In the genomic region with DNA sequence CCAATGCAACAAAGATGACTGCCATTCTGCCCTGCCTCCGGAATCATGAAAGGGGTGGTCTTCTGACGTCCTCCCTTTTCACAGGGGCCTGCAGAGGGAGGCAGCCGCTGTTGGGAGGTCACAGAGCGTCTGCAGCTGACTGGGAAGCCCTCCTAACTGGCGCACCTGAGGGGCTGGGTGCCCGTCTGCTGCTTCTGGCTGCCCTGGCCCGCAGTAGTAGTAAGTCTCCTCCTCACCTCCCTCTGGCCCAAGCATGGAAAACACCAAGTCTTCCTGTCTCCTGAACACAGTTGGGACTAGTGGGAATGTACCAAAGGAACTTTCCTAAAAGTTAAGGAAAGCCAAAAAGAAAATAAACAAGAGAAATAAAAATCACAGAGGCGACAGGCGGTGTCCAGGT, we compare ENCODE assay signal across 17 cellular contexts. TPM values are rescaled to one million over a fixed set of nuclear protein-coding genes. Genes with fewer than 3 reads are reported as not detected.
DNase-seq lines count a peak whose midpoint lies in the region; ATAC-seq and TF ChIP-seq lines count a peak whose summit lies in the region.
"Had no signal": no experiment of that assay in that cellular context is flagged by ENCODE, and none has a peak within 500 bp of the region (broad histone marks: within the 10 kb centered on the region; RNA-seq: fewer than 3 reads in every experiment).

No MANE protein-coding gene starts in this region.

- intact Hi-C loops in right cardiac atrium (cut with DNase I) (no loop called here), left ventricle myocardium inferior (cut with micrococcal nuclease) (no loop called here)

- no peaks in the 10 kb centered on the region for H4K20me1 ChIP-seq in Karpas-422 (ENCODE audit: insufficient read depth, low read depth, low read length)
- no peaks in the 10 kb centered on the region for H4K20me1 ChIP-seq in hepatocyte (ENCODE audit: insufficient read depth, poor library complexity, severe bottlenecking)
- H4K20me1 ChIP-seq: BLaER1 had no signal

- no peak overlapping the region for H3K4me3 ChIP-seq in right cardiac atrium (ENCODE audit: low read length)
- no peak overlapping the region for H3K4me3 ChIP-seq in left ventricle myocardium inferior
- H3K4me3 ChIP-seq in Karpas-422 (ENCODE audit: low read length) = no peak overlapping the region
- no peak overlapping the region for H3K4me3 ChIP-seq in neuronal stem cell (ENCODE audit: low read length in 2 of 2)
- no peak overlapping the region for H3K4me3 ChIP-seq in hepatocyte
- H3K4me3 ChIP-seq: BLaER1, HAP-1 had no signal

- TF ChIP-seq CTCF in left ventricle myocardium inferior (IDR thresholded peaks at IDR 0.05; ENCODE audit: borderline replicate concordance) (no peak), hepatocyte (IDR thresholded peaks at IDR 0.05; ENCODE audit: poor library complexity) (no peak)

- no peak overlapping the region for H4K8ac ChIP-seq in neuronal stem cell (ENCODE audit: low read depth, low read length)

- no peak overlapping the region for H2AFZ ChIP-seq in Karpas-422 (ENCODE audit: low read length)
- H2AFZ ChIP-seq in neuronal stem cell (ENCODE audit: low read length) = peak overlapping the region; percentile 36
- H2AFZ ChIP-seq in hepatocyte = no peak overlapping the region

- no peak overlapping the region for H3K4ac ChIP-seq in neuronal stem cell (ENCODE audit: low read length)

- no peak overlapping the region for H2BK120ac ChIP-seq in neuronal stem cell (ENCODE audit: low read depth, low read length)

- no peak overlapping the region for H2BK15ac ChIP-seq in neuronal stem cell (ENCODE audit: low read length)

- no peak overlapping the region for H2BK12ac ChIP-seq in neuronal stem cell (ENCODE audit: low read length)

- ATAC-seq in right cardiac atrium = peak; percentile 24 to 37
- ATAC-seq in HG03280 (IDR thresholded peaks at IDR 0.05; ENCODE audit: unreplicated experiment) = no peak

- H3K4me1 ChIP-seq in right cardiac atrium (ENCODE audit: control insufficient read depth, insufficient read depth, low read length) (no peaks in the 10 kb centered on the region), left ventricle myocardium inferior (no peaks in the 10 kb centered on the region), Karpas-422 (ENCODE audit: low read length) (peaks cover 68% of the 10 kb centered on the region), neuronal stem cell (ENCODE audit: control insufficient read depth in 2 of 2, insufficient read depth in 1 of 2, low read depth in 1 of 2, low read length in 2 of 2) (peaks cover 0 to 2% of the 10 kb centered on the region in 2 donors), hepatocyte (ENCODE audit: insufficient read depth) (no peaks in the 10 kb centered on the region)
- H3K4me1 ChIP-seq: HAP-1 had no signal

- H2AK5ac ChIP-seq in neuronal stem cell (ENCODE audit: low read depth, low read length) = no peak overlapping the region

- no peak overlapping the region for H3K23ac ChIP-seq in neuronal stem cell (ENCODE audit: low read depth, low read length, poor library complexity)

- 78% methylated on average over 9 of the region's 9 CpGs for WGBS in right cardiac atrium
- WGBS in neuronal stem cell (ENCODE audit: extremely low coverage in 2 of 2, insufficient read length in 2 of 2, insufficient replicate concordance in 1 of 2), 2 donors = no CpG with 5 or more reads among the region's 9 CpGs
- WGBS in hepatocyte (ENCODE audit: low lambda C conversion rate, missing lambda C conversion rate) = 95% methylated on average over 9 of the region's 9 CpGs

- H3K4me2 ChIP-seq in Karpas-422 (ENCODE audit: low read depth, low read length, poor library complexity, severe bottlenecking) = no peak overlapping the region
- no peak overlapping the region for H3K4me2 ChIP-seq in neuronal stem cell (ENCODE audit: insufficient read depth, low read length, poor library complexity, severe bottlenecking)
- no peak overlapping the region for H3K4me2 ChIP-seq in hepatocyte
- H3K4me2 ChIP-seq: BLaER1 had no signal

- H3K18ac ChIP-seq in neuronal stem cell (ENCODE audit: low read length) = peak overlapping the region; percentile 11

- H3K9ac ChIP-seq in Karpas-422 (ENCODE audit: low read length) (no peak overlapping the region), neuronal stem cell (ENCODE audit: low read depth, low read length, poor library complexity) (no peak overlapping the region)
- H3K9ac ChIP-seq: BLaER1 had no signal

- H3K36me3 ChIP-seq in left ventricle myocardium inferior = no peaks in the 10 kb centered on the region
- no peaks in the 10 kb centered on the region for H3K36me3 ChIP-seq in Karpas-422 (ENCODE audit: insufficient read depth, low read length)
- no peaks in the 10 kb centered on the region for H3K36me3 ChIP-seq in neuronal stem cell (replicated peaks in 1 of 2; ENCODE audit: control insufficient read depth in 2 of 2, insufficient read depth in 2 of 2, low read length in 2 of 2)
- H3K36me3 ChIP-seq in hepatocyte (replicated peaks; ENCODE audit: insufficient read depth, low read depth) = no peaks in the 10 kb centered on the region
- H3K36me3 ChIP-seq: BLaER1, HAP-1 had no signal

- H3K79me2 ChIP-seq in Karpas-422 (ENCODE audit: low read length) = no peaks in the 10 kb centered on the region
- no peaks in the 10 kb centered on the region for H3K79me2 ChIP-seq in hepatocyte

- no peak overlapping the region for H2BK5ac ChIP-seq in neuronal stem cell (ENCODE audit: low read length)

- H3K9me3 ChIP-seq in right cardiac atrium (ENCODE audit: control insufficient read depth, low read length) (no peaks in the 10 kb centered on the region), left ventricle myocardium inferior (replicated peaks) (no peaks in the 10 kb centered on the region), Karpas-422 (ENCODE audit: low read length) (no peaks in the 10 kb centered on the region), neuronal stem cell (replicated peaks in 1 of 2; ENCODE audit: control insufficient read depth in 2 of 2, insufficient read depth in 1 of 2, low read depth in 1 of 2, low read length in 2 of 2) (peaks cover 0 to 1% of the 10 kb centered on the region in 2 donors), hepatocyte (ENCODE audit: low read depth) (no peaks in the 10 kb centered on the region)
- H3K9me3 ChIP-seq: BLaER1, HAP-1 had no signal

- no peak for DNase-seq in right cardiac atrium
- DNase-seq in left ventricle myocardium inferior = no peak
- no peak for DNase-seq in Karpas-422
- peak; percentile 9 for DNase-seq in iPS-NIHi7 (ENCODE audit: extremely low spot score)
- DNase-seq in neuronal stem cell (ENCODE audit: low spot score) = no peak
- DNase-seq in stimulated activated CD4-positive, alpha-beta T cell treated with anti-CD3 and anti-CD28 coated beads, Interleukin-15, amount 100 ng/mL, for 24 hours = no peak
- no peak for DNase-seq in hepatocyte (ENCODE audit: low spot score)
- DNase-seq: 8988T; CD4-positive, alpha-beta memory T cell; DMS153; DMS79; GF-D8 had no signal

- H3K27ac ChIP-seq in right cardiac atrium (ENCODE audit: low read length) (no peak overlapping the region), left ventricle myocardium inferior (replicated peaks) (no peak overlapping the region), Karpas-422 (ENCODE audit: low read length) (peak overlapping the region; percentile 98; the same call in 1 of the 2 replicates), neuronal stem cell (replicated peaks; ENCODE audit: low read length) (no peak overlapping the region), hepatocyte (no peak overlapping the region)
- H3K27ac ChIP-seq: BLaER1 had no signal

- H3K79me1 ChIP-seq in neuronal stem cell (ENCODE audit: low read depth, low read length) = no peaks in the 10 kb centered on the region

- no peak overlapping the region for H4K91ac ChIP-seq in neuronal stem cell (ENCODE audit: low read depth, low read length, poor library complexity)

- no peaks in the 10 kb centered on the region for H3K27me3 ChIP-seq in right cardiac atrium (ENCODE audit: control insufficient read depth, insufficient read depth)
- H3K27me3 ChIP-seq in left ventricle myocardium inferior (ENCODE audit: low read depth) = peaks cover 4% of the 10 kb centered on the region
- H3K27me3 ChIP-seq in Karpas-422 (ENCODE audit: low read length) = no peaks in the 10 kb centered on the region
- no peaks in the 10 kb centered on the region for H3K27me3 ChIP-seq in neuronal stem cell (ENCODE audit: control insufficient read depth in 3 of 3, insufficient read depth in 3 of 3, low read depth in 1 of 3, low read length in 3 of 3)
- no peaks in the 10 kb centered on the region for H3K27me3 ChIP-seq in hepatocyte
- H3K27me3 ChIP-seq: BLaER1 had no signal

- no peak overlapping the region for H3K14ac ChIP-seq in neuronal stem cell (ENCODE audit: low read length)

- H3K9me2 ChIP-seq in Karpas-422 (replicated peaks; ENCODE audit: insufficient read depth, low read length) = no peaks in the 10 kb centered on the region
- no peaks in the 10 kb centered on the region for H3K9me2 ChIP-seq in hepatocyte (replicated peaks; ENCODE audit: insufficient read depth)

RNA-seq across cellular contexts. Expression of a gene that starts 37.2 kb away (rescaled TPM):
- total RNA-seq in right cardiac atrium (1 to 10 TPM; 4.1 to 8.3 (median 4.7) TPM), left ventricle myocardium inferior (3.1 TPM), hepatocyte (3.3 and 3.6 TPM in 2 replicates)
- polyA plus RNA-seq in right cardiac atrium (3.4 TPM), hepatocyte (1.2 and 2.2 TPM in 2 replicates)
- 1.6 TPM in 2 replicates for total RNA-seq in Karpas-422 (2014; rRNA removed; shearing (Covaris generic); ENCODE audit: low replicate concordance)
- polyA plus RNA-seq in neuronal stem cell (2013, experiment 1 of 2) = 33.0 TPM
- polyA plus RNA-seq in neuronal stem cell (2013, experiment 2 of 2) = 34.5 TPM
- total RNA-seq: CD4-positive, alpha-beta memory T cell; HT-29 had no signal
- polyA plus RNA-seq: AG04450; CD4-positive, alpha-beta memory T cell had no signal
